1 cellular context compared by ENCODE assay signal in the genomic region with DNA sequence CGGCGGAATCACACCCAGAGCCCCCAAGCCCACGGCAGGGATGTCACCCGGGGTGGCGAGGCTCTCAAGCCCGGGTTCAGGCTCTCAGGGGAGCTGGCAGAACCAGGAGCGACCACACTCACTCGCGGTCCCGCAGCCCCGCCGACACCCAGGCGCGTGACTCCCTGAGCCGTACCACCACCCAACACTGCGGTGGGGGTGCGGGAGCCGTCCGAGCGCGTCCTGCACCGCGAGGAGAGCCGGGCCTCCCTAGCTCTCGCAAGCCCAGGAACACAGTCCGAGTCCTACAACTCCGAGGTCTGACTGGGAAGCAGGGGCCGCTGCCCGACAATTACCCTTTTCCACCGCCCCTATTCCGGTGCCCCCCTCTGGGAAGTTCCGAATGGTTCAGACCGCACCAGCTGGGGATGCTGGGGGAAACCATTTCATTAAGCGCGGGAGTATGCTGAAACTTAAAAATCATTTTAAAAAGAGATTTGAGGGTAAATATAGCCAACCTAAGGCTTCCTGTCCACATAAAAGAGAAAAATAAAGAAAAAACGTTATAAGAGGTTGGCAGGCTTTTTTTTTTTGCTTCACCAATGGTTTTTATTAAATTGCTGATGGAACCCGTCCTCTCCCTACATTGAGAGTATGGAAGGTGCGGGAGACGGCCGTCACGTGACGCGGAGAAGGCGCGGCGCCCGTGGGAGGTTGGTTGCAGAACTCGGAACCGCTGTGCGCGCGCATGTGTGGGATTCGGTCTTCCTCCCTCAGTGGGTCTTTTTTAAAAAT.
TF ChIP-seq lines count a peak whose summit lies in the region.

A gene with protein sequence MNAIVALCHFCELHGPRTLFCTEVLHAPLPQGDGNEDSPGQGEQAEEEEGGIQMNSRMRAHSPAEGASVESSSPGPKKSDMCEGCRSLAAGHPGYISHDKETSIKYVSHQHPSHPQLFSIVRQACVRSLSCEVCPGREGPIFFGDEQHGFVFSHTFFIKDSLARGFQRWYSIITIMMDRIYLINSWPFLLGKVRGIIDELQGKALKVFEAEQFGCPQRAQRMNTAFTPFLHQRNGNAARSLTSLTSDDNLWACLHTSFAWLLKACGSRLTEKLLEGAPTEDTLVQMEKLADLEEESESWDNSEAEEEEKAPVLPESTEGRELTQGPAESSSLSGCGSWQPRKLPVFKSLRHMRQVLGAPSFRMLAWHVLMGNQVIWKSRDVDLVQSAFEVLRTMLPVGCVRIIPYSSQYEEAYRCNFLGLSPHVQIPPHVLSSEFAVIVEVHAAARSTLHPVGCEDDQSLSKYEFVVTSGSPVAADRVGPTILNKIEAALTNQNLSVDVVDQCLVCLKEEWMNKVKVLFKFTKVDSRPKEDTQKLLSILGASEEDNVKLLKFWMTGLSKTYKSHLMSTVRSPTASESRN (minus strand): TSS at position 143 of the 774 bp plus-strand sequence. CDS start 9,031 bp downstream, outside the sequence.

TF ChIP-seq in HEK293, 187 proteins besides CTCF, POLR2A, EP300 and RAD21 (continued from another document and continues in another):
- TF ChIP-seq ZNF837 (tag by site-specific recombination; IDR thresholded peaks at IDR 0.05) (0 out of 2 replicates have a peak, but pooled peaks have one; percentile 42), ZFP41 (tag by site-specific recombination; IDR thresholded peaks at IDR 0.05; ENCODE audit: borderline replicate concordance) (no peak), MYNN (tag by site-specific recombination; IDR thresholded peaks at IDR 0.05; ENCODE audit: borderline replicate concordance) (no peak), ZNF10 (tag by site-specific recombination; IDR thresholded peaks at IDR 0.05) (no peak), ZNF266 (tag by site-specific recombination; IDR thresholded peaks at IDR 0.05; ENCODE audit: low read depth) (no peak), KLF7 (tag by site-specific recombination; IDR thresholded peaks at IDR 0.05; ENCODE audit: borderline replicate concordance) (peak; percentile 70; the same call in 1 of the 2 replicates), PRDM1 (tag by site-specific recombination; IDR thresholded peaks at IDR 0.05) (no peak), FEZF1 (tag by site-specific recombination; IDR thresholded peaks at IDR 0.05) (peak; percentile 5; the same call in 1 of the 2 replicates), ZNF341 (tag by site-specific recombination; IDR thresholded peaks at IDR 0.05; ENCODE audit: low read depth) (peak; percentile 69; the same call in 1 of the 2 replicates), ZXDB (tag by site-specific recombination; IDR thresholded peaks at IDR 0.05) (no peak; the same call in none of the 2 replicates), ZNF423 (tag by site-specific recombination; IDR thresholded peaks at IDR 0.05) (no peak), ZNF585B (tag by site-specific recombination; IDR thresholded peaks at IDR 0.05) (no peak), ZNF391 (tag by site-specific recombination; IDR thresholded peaks at IDR 0.05; ENCODE audit: borderline replicate concordance, low read depth) (peak; percentile 70; the same call in 1 of the 2 replicates), SCRT1 (tag by site-specific recombination; IDR thresholded peaks at IDR 0.05; ENCODE audit: borderline replicate concordance) (no peak), ZNF184 (tag by site-specific recombination; IDR thresholded peaks at IDR 0.05) (0 out of 2 replicates have a peak, but pooled peaks have one; percentile 36), SP7 (tag by site-specific recombination; IDR thresholded peaks at IDR 0.05) (peak; percentile 91), ZNF37A (tag by site-specific recombination; IDR thresholded peaks at IDR 0.05) (no peak), ZSCAN30 (tag by site-specific recombination; IDR thresholded peaks at IDR 0.05) (peak; percentile 42; the same call in 1 of the 2 replicates), ZNF596 (tag by site-specific recombination; IDR thresholded peaks at IDR 0.05) (no peak), ZBTB1 (tag by site-specific recombination; IDR thresholded peaks at IDR 0.05) (peak; percentile 53; the same call in 1 of the 2 replicates), OSR2 (tag by site-specific recombination; IDR thresholded peaks at IDR 0.05) (0 out of 2 replicates have a peak, but pooled peaks have one; percentile 21), ZNF510 (tag by site-specific recombination; IDR thresholded peaks at IDR 0.05; ENCODE audit: insufficient replicate concordance) (no peak), ZNF24 (tag by site-specific recombination; IDR thresholded peaks at IDR 0.05) (no peak; the same call in 1 of the 2 replicates), ZNF23 (tag by site-specific recombination; IDR thresholded peaks at IDR 0.05; ENCODE audit: borderline replicate concordance) (no peak), ZFP69B (tag by site-specific recombination; IDR thresholded peaks at IDR 0.05) (peak; percentile 56; the same call in 1 of the 2 replicates), ZBTB20 (tag by site-specific recombination; IDR thresholded peaks at IDR 0.05) (peak; percentile 57; the same call in 1 of the 2 replicates), KLF9 (tag by site-specific recombination; IDR thresholded peaks at IDR 0.05; ENCODE audit: low read depth) (peak; percentile 43; the same call in 1 of the 2 replicates), EGR2 (tag by site-specific recombination; IDR thresholded peaks at IDR 0.05; ENCODE audit: low read depth) (no peak), ZNF140 (tag by site-specific recombination; IDR thresholded peaks at IDR 0.05) (no peak), WT1 (tag by site-specific recombination; IDR thresholded peaks at IDR 0.05) (no peak; the same call in 1 of the 2 replicates), ZNF658 (tag by site-specific recombination; IDR thresholded peaks at IDR 0.05) (no peak), ZSCAN23 (tag by site-specific recombination; IDR thresholded peaks at IDR 0.05) (peak; percentile 15; the same call in 1 of the 2 replicates), ZBTB11 (tag by site-specific recombination; conservative IDR thresholded peaks at IDR 0.05; ENCODE audit: low read depth) (no peak; the same call in 1 of the 2 replicates), ZNF501 (tag by site-specific recombination; IDR thresholded peaks at IDR 0.05) (peak; percentile 81), TRIM28 (IDR thresholded peaks at IDR 0.05; ENCODE audit: borderline replicate concordance, low read length) (no peak), ZNF221 (tag by site-specific recombination; IDR thresholded peaks at IDR 0.05; ENCODE audit: borderline replicate concordance) (no peak), ZNF560 (tag by site-specific recombination; IDR thresholded peaks at IDR 0.05; ENCODE audit: borderline replicate concordance) (no peak)
- TF ChIP-seq, protein P1, sequence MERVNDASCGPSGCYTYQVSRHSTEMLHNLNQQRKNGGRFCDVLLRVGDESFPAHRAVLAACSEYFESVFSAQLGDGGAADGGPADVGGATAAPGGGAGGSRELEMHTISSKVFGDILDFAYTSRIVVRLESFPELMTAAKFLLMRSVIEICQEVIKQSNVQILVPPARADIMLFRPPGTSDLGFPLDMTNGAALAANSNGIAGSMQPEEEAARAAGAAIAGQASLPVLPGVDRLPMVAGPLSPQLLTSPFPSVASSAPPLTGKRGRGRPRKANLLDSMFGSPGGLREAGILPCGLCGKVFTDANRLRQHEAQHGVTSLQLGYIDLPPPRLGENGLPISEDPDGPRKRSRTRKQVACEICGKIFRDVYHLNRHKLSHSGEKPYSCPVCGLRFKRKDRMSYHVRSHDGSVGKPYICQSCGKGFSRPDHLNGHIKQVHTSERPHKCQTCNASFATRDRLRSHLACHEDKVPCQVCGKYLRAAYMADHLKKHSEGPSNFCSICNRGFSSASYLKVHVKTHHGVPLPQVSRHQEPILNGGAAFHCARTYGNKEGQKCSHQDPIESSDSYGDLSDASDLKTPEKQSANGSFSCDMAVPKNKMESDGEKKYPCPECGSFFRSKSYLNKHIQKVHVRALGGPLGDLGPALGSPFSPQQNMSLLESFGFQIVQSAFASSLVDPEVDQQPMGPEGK (tag by site-specific recombination; IDR thresholded peaks at IDR 0.05), result peak; percentile 58; the same call in 1 of the 2 replicates
- TF ChIP-seq, protein P2, sequence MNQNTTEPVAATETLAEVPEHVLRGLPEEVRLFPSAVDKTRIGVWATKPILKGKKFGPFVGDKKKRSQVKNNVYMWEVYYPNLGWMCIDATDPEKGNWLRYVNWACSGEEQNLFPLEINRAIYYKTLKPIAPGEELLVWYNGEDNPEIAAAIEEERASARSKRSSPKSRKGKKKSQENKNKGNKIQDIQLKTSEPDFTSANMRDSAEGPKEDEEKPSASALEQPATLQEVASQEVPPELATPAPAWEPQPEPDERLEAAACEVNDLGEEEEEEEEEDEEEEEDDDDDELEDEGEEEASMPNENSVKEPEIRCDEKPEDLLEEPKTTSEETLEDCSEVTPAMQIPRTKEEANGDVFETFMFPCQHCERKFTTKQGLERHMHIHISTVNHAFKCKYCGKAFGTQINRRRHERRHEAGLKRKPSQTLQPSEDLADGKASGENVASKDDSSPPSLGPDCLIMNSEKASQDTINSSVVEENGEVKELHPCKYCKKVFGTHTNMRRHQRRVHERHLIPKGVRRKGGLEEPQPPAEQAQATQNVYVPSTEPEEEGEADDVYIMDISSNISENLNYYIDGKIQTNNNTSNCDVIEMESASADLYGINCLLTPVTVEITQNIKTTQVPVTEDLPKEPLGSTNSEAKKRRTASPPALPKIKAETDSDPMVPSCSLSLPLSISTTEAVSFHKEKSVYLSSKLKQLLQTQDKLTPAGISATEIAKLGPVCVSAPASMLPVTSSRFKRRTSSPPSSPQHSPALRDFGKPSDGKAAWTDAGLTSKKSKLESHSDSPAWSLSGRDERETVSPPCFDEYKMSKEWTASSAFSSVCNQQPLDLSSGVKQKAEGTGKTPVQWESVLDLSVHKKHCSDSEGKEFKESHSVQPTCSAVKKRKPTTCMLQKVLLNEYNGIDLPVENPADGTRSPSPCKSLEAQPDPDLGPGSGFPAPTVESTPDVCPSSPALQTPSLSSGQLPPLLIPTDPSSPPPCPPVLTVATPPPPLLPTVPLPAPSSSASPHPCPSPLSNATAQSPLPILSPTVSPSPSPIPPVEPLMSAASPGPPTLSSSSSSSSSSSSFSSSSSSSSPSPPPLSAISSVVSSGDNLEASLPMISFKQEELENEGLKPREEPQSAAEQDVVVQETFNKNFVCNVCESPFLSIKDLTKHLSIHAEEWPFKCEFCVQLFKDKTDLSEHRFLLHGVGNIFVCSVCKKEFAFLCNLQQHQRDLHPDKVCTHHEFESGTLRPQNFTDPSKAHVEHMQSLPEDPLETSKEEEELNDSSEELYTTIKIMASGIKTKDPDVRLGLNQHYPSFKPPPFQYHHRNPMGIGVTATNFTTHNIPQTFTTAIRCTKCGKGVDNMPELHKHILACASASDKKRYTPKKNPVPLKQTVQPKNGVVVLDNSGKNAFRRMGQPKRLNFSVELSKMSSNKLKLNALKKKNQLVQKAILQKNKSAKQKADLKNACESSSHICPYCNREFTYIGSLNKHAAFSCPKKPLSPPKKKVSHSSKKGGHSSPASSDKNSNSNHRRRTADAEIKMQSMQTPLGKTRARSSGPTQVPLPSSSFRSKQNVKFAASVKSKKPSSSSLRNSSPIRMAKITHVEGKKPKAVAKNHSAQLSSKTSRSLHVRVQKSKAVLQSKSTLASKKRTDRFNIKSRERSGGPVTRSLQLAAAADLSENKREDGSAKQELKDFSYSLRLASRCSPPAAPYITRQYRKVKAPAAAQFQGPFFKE (tag by site-specific recombination; IDR thresholded peaks at IDR 0.05; ENCODE audit: borderline replicate concordance), result 0 out of 2 replicates have a peak, but pooled peaks have one; percentile 16
- TF ChIP-seq, protein P3, sequence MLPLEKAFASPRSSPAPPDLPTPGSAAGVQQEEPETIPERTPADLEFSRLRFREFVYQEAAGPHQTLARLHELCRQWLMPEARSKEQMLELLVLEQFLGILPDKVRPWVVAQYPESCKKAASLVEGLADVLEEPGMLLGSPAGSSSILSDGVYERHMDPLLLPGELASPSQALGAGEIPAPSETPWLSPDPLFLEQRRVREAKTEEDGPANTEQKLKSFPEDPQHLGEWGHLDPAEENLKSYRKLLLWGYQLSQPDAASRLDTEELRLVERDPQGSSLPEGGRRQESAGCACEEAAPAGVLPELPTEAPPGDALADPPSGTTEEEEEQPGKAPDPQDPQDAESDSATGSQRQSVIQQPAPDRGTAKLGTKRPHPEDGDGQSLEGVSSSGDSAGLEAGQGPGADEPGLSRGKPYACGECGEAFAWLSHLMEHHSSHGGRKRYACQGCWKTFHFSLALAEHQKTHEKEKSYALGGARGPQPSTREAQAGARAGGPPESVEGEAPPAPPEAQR (tag by site-specific recombination; IDR thresholded peaks at IDR 0.05), result peak; percentile 26; the same call in 1 of the 2 replicates
- TF ChIP-seq, protein P4, sequence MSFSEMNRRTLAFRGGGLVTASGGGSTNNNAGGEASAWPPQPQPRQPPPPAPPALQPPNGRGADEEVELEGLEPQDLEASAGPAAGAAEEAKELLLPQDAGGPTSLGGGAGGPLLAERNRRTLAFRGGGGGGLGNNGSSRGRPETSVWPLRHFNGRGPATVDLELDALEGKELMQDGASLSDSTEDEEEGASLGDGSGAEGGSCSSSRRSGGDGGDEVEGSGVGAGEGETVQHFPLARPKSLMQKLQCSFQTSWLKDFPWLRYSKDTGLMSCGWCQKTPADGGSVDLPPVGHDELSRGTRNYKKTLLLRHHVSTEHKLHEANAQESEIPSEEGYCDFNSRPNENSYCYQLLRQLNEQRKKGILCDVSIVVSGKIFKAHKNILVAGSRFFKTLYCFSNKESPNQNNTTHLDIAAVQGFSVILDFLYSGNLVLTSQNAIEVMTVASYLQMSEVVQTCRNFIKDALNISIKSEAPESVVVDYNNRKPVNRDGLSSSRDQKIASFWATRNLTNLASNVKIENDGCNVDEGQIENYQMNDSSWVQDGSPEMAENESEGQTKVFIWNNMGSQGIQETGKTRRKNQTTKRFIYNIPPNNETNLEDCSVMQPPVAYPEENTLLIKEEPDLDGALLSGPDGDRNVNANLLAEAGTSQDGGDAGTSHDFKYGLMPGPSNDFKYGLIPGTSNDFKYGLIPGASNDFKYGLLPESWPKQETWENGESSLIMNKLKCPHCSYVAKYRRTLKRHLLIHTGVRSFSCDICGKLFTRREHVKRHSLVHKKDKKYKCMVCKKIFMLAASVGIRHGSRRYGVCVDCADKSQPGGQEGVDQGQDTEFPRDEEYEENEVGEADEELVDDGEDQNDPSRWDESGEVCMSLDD (tag by site-specific recombination; IDR thresholded peaks at IDR 0.05), result 0 out of 2 replicates have a peak, but pooled peaks have one; percentile 19
